In the genomic region with DNA sequence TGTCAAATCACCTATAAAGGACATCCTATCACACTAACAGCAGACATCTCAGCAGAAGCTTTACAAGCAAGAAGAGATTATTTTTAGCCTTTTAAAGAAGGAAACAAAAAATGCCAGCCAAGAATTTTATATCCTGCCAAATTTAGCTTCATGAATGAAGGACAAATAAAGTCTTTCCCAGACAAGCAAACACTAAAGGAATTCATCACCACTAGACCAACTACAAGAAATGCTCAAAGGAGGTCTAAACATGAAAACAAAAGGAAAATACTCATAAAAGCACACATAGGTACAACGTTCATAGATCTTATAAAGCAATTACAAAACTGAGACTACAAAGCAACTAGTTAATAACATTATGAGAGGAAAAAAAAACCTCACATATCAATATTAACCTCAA, we compare ENCODE assay signal across 9 cellular contexts. TPM values are rescaled to one million over a fixed set of nuclear protein-coding genes. Genes with fewer than 3 reads are reported as not detected.
"Had no signal": no experiment of that assay in that cellular context is flagged by ENCODE, and none has a peak within 500 bp of the region (broad histone marks: within the 10 kb centered on the region; RNA-seq: fewer than 3 reads in every experiment).

No MANE protein-coding gene starts in this region.

- H3K4me3 ChIP-seq: K562 had no signal

- ATAC-seq: K562 had no signal

- H3K9ac ChIP-seq: KMS-11 had no signal

- H3K27ac ChIP-seq: HL-60, KMS-11 had no signal

- FAIRE-seq: HTR-8/SVneo, K562 had no signal

- DNase-seq: IMR-90, KBM-7, KG1 had no signal

- H3K4me2 ChIP-seq: KMS-11 had no signal

RNA-seq across cellular contexts. Expression of a gene that starts 20.7 kb away (rescaled TPM):
- total RNA-seq: HT1080, IMR-90, K562 had no signal
- polyA plus RNA-seq: IgD-negative memory B cell, IMR-90 had no signal
